In genomic region chr1:160498301-160499065, GRCh38 we compare ENCODE assay signal across 4 cellular contexts. TPM values are rescaled to one million over a fixed set of nuclear protein-coding genes. Genes with fewer than 3 reads are reported as not detected.
"Had no signal": no experiment of that assay in that cellular context is flagged by ENCODE, and none has a peak within 500 bp of the region (broad histone marks: within the 10 kb centered on the region; RNA-seq: fewer than 3 reads in every experiment).

No MANE protein-coding gene starts in this region.

RNA-seq across cellular contexts. Expression of gene SLAMF6, which starts 24.6 kb away (rescaled TPM):
- total RNA-seq: kidney epithelial cell, mesothelial cell of epicardium, occipital lobe, osteocyte had no signal
